ENCODE assay signal across 28 cellular contexts in genomic region chr5:76299592-76299991, GRCh38.
DNase-seq lines count a peak whose midpoint lies in the region; ATAC-seq and TF ChIP-seq lines count a peak whose summit lies in the region.
"Had no signal": no experiment of that assay in that cellular context is flagged by ENCODE, and none has a peak within 500 bp of the region (broad histone marks: within the 10 kb centered on the region; RNA-seq: fewer than 3 reads in every experiment).

No MANE protein-coding gene starts in this region.

- peaks cover 19% of the 10 kb centered on the region for H3K4me1 ChIP-seq in CD8-positive, alpha-beta memory T cell (ENCODE audit: insufficient read depth, low read length)
- H3K4me1 ChIP-seq: colonic mucosa, prostate gland, tibial artery had no signal

- POLR2A ChIA-PET in CD4-positive, alpha-beta T cell (lab: Charles Lee): no interaction called here
- POLR2A ChIA-PET in CD8-positive, alpha-beta memory T cell (lab: Charles Lee): interaction anchor here (0.8 kb wide), 1 partner anchor 9 kb away, joined by 5 read pairs; no protein-coding TSS in a partner anchor
- POLR2A ChIA-PET in activated CD8-positive, alpha-beta T cell treated with anti-CD3 and anti-CD28 coated beads, Interleukin-2, amount 10 ng/mL, durations not matched to agents 7 days and 5 days (lab: Charles Lee): no interaction called here

- no peaks in the 10 kb centered on the region for H3K36me3 ChIP-seq in CD8-positive, alpha-beta memory T cell (ENCODE audit: insufficient read depth, low read length)
- no peaks in the 10 kb centered on the region for H3K36me3 ChIP-seq in WERI-Rb-1
- H3K36me3 ChIP-seq: colonic mucosa, heart left ventricle, neutrophil, prostate gland, tibial artery had no signal

- DNase-seq in CD4-positive, alpha-beta T cell: no peak
- no peak for DNase-seq in CD8-positive, alpha-beta memory T cell
- DNase-seq in Jurkat, Clone E6-1 (ENCODE audit: low read depth, low spot score): peak; percentile 90
- DNase-seq in activated CD8-positive, alpha-beta T cell treated with anti-CD3 and anti-CD28 coated beads, Interleukin-2, amount 10 ng/mL, durations not matched to agents 7 days and 5 days: no peak
- DNase-seq in WERI-Rb-1 (no peak), NCI-H1930 (lab: John Stamatoyannopoulos, UW) (no peak), NCI-H1417 (lab: John Stamatoyannopoulos, UW) (no peak)
- DNase-seq: activated CD4-positive, alpha-beta T cell treated with anti-CD3 and anti-CD28 coated beads for 1 hour; activated naive CD4-positive, alpha-beta T cell; amygdala; colonic mucosa; DMS153; effector memory CD4-positive, alpha-beta T cell; foreskin fibroblast; heart left ventricle; left cardiac atrium; mesendoderm; NCI-H1417 treated with DMSO at 0.1 percent for 48 hours; PC-3; Right ventricle myocardium superior; stimulated activated naive CD8-positive, alpha-beta T cell treated with anti-CD3 and anti-CD28 coated beads, Interleukin-15, amount 100 ng/mL, for 72 hours; SW 1271; tibial artery had no signal

- H3K4me3 Mint-ChIP-seq in CD4-positive, alpha-beta T cell: no peak overlapping the region
- H3K4me3 Mint-ChIP-seq in CD8-positive, alpha-beta memory T cell: peak overlapping the region in 5 of 7 donors; percentile 2 to 68 (median 49)
- no peak overlapping the region for H3K4me3 Mint-ChIP-seq in activated CD8-positive, alpha-beta T cell treated with anti-CD3 and anti-CD28 coated beads, Interleukin-2, amount 10 ng/mL, durations not matched to agents 7 days and 5 days
- H3K4me3 Mint-ChIP-seq: IgD-negative memory B cell; stimulated activated naive CD8-positive, alpha-beta T cell treated with anti-CD3 and anti-CD28 coated beads, Interleukin-15, amount 100 ng/mL, for 72 hours had no signal

- no peak for TF ChIP-seq CTCF in CD4-positive, alpha-beta T cell (IDR thresholded peaks at IDR 0.05)
- TF ChIP-seq CTCF in WERI-Rb-1 (IDR thresholded peaks at IDR 0.05; ENCODE audit: low read depth, low read length): no peak

- no peaks in the 10 kb centered on the region for H3K36me3 Mint-ChIP-seq in CD4-positive, alpha-beta T cell (ENCODE audit: low read depth)
- peaks cover 0 to 3% (median 0%) of the 10 kb centered on the region in 3 donors for H3K36me3 Mint-ChIP-seq in CD8-positive, alpha-beta memory T cell
- peaks cover 2% of the 10 kb centered on the region for H3K36me3 Mint-ChIP-seq in activated CD8-positive, alpha-beta T cell treated with anti-CD3 and anti-CD28 coated beads, Interleukin-2, amount 10 ng/mL, durations not matched to agents 7 days and 5 days (ENCODE audit: low read depth)
- H3K36me3 Mint-ChIP-seq: IgD-negative memory B cell had no signal

- no peaks in the 10 kb centered on the region for H3K9me3 ChIP-seq in CD4-positive, alpha-beta T cell (ENCODE audit: control insufficient read depth, low read length)
- no peaks in the 10 kb centered on the region for H3K9me3 ChIP-seq in CD8-positive, alpha-beta memory T cell (ENCODE audit: low read length)
- no peaks in the 10 kb centered on the region for H3K9me3 ChIP-seq in WERI-Rb-1 (ENCODE audit: severe bottlenecking)
- H3K9me3 ChIP-seq: colonic mucosa, heart left ventricle, neutrophil, prostate gland, tibial artery had no signal

- peak; percentile 49 for ATAC-seq in CD4-positive, alpha-beta T cell (ENCODE audit: poor library complexity)
- ATAC-seq in activated CD8-positive, alpha-beta T cell treated with anti-CD3 and anti-CD28 coated beads, Interleukin-2, amount 10 ng/mL, durations not matched to agents 7 days and 5 days: peak; percentile 66
- no peak for ATAC-seq in GM18861 (IDR thresholded peaks at IDR 0.05; ENCODE audit: unreplicated experiment)
- ATAC-seq: HCT116; heart left ventricle; left cardiac atrium; PC-3; stimulated activated naive CD8-positive, alpha-beta T cell treated with anti-CD3 and anti-CD28 coated beads, Interleukin-15, amount 100 ng/mL, for 72 hours had no signal

- peaks cover 41% of the 10 kb centered on the region for H3K4me1 Mint-ChIP-seq in CD4-positive, alpha-beta T cell (ENCODE audit: low read depth)
- peaks cover 37 to 52% (median 46%) of the 10 kb centered on the region in 3 donors for H3K4me1 Mint-ChIP-seq in CD8-positive, alpha-beta memory T cell
- H3K4me1 Mint-ChIP-seq in activated CD8-positive, alpha-beta T cell treated with anti-CD3 and anti-CD28 coated beads, Interleukin-2, amount 10 ng/mL, durations not matched to agents 7 days and 5 days (ENCODE audit: low read depth): peaks cover 43% of the 10 kb centered on the region

- no peak overlapping the region for H3K4me3 ChIP-seq in CD8-positive, alpha-beta memory T cell (ENCODE audit: low read length)
- H3K4me3 ChIP-seq in Jurkat, Clone E6-1 (ENCODE audit: low read length): no peak overlapping the region
- no peak overlapping the region for H3K4me3 ChIP-seq in WERI-Rb-1 (ENCODE audit: low read depth, low read length)
- H3K4me3 ChIP-seq: colonic mucosa, heart left ventricle, prostate gland, tibial artery had no signal

- peaks cover 9% of the 10 kb centered on the region for H3K27me3 Mint-ChIP-seq in CD4-positive, alpha-beta T cell
- peaks cover 0 to 8% of the 10 kb centered on the region in 2 donors for H3K27me3 Mint-ChIP-seq in CD8-positive, alpha-beta memory T cell
- peaks cover 10% of the 10 kb centered on the region for H3K27me3 Mint-ChIP-seq in activated CD8-positive, alpha-beta T cell treated with anti-CD3 and anti-CD28 coated beads, Interleukin-2, amount 10 ng/mL, durations not matched to agents 7 days and 5 days (ENCODE audit: low read depth)

- H3K27ac Mint-ChIP-seq in CD4-positive, alpha-beta T cell: peak overlapping the region; percentile 66
- peak overlapping the region in 7 of 8 donors; percentile 34 to 95 (median 89) for H3K27ac Mint-ChIP-seq in CD8-positive, alpha-beta memory T cell
- peak overlapping the region; percentile 68 for H3K27ac Mint-ChIP-seq in activated CD8-positive, alpha-beta T cell treated with anti-CD3 and anti-CD28 coated beads, Interleukin-2, amount 10 ng/mL, durations not matched to agents 7 days and 5 days
- H3K27ac Mint-ChIP-seq: IgD-negative memory B cell; stimulated activated naive CD8-positive, alpha-beta T cell treated with anti-CD3 and anti-CD28 coated beads, Interleukin-15, amount 100 ng/mL, for 72 hours had no signal

- no peak overlapping the region for H3K27ac ChIP-seq in CD4-positive, alpha-beta T cell (ENCODE audit: low read depth, low read length)
- no peak overlapping the region for H3K27ac ChIP-seq in CD8-positive, alpha-beta memory T cell (ENCODE audit: low read depth, low read length)
- no peak overlapping the region for H3K27ac ChIP-seq in WERI-Rb-1
- H3K27ac ChIP-seq: colonic mucosa, heart left ventricle, neutrophil, prostate gland, tibial artery had no signal

- peaks cover 2% of the 10 kb centered on the region for H3K9me3 Mint-ChIP-seq in CD4-positive, alpha-beta T cell
- H3K9me3 Mint-ChIP-seq in CD8-positive, alpha-beta memory T cell: peaks cover 0 to 2% (median 0%) of the 10 kb centered on the region in 5 donors
- H3K9me3 Mint-ChIP-seq in activated CD8-positive, alpha-beta T cell treated with anti-CD3 and anti-CD28 coated beads, Interleukin-2, amount 10 ng/mL, durations not matched to agents 7 days and 5 days (ENCODE audit: insufficient read depth): peaks cover 3% of the 10 kb centered on the region

- CTCF ChIA-PET in CD4-positive, alpha-beta T cell (lab: Charles Lee): no interaction called here
- CTCF ChIA-PET in CD8-positive, alpha-beta memory T cell (lab: Charles Lee): no interaction called here
- CTCF ChIA-PET in activated CD8-positive, alpha-beta T cell treated with anti-CD3 and anti-CD28 coated beads, Interleukin-2, amount 10 ng/mL, durations not matched to agents 7 days and 5 days (lab: Charles Lee): interaction anchor here (1.5 to 3.5 kb wide), 3 partner anchors 9 to 27 kb away, joined by 4 to 12 read pairs (median 4); no protein-coding TSS in a partner anchor

- H3K27me3 ChIP-seq in CD4-positive, alpha-beta T cell (ENCODE audit: control insufficient read depth, insufficient read depth, low read length): no peaks in the 10 kb centered on the region
- H3K27me3 ChIP-seq in CD8-positive, alpha-beta memory T cell (ENCODE audit: insufficient read depth, low read length, poor library complexity, severe bottlenecking): no peaks in the 10 kb centered on the region
- no peaks in the 10 kb centered on the region for H3K27me3 ChIP-seq in WERI-Rb-1 (ENCODE audit: insufficient read depth, low read depth, severe bottlenecking)
- H3K27me3 ChIP-seq: colonic mucosa, neutrophil, tibial artery had no signal

- intact Hi-C loops in CD4-positive, alpha-beta T cell (cut with DNase I, micrococcal nuclease): no loop called here

Comparison
In these comparisons a context has a peak if more than half of its experiments do, and no peak if none do; other contexts are left out.
1. H3K4me3 Mint-ChIP-seq: peak in CD8-positive, alpha-beta memory T cell (5 of 7); none in CD4-positive, alpha-beta T cell (single experiment) and activated CD8-positive, alpha-beta T cell treated with anti-CD3 and anti-CD28 coated beads, Interleukin-2, amount 10 ng/mL, durations not matched to agents 7 days and 5 days (single experiment).
2. Peak in every context shown above with its lines, with median percentiles within 50 percentile points of each other: H3K27ac Mint-ChIP-seq.